In the genomic region with DNA sequence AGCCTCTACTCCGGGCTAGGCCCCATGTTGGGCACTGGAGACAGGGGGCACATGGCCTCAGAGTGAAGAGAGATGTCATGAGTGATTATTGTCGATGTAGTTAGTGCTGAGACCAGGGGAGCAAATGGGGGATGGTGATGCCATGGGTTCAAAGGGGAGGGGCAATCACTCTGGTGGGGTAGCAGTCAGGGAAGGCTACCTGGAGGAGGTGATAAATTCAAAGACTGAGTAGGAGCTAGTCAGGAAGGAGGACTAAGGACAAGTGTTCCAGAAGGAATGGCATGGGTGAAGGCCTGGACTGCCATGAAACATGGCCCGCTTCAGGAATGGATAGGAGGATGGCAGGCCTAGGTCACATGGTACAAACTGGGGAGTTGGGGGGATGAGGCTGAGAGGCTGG, we compare ENCODE assay signal across 2 cellular contexts.
TF ChIP-seq lines count a peak whose summit lies in the region.

No MANE protein-coding gene starts in this region.

TF ChIP-seq in A549, 52 proteins besides CTCF, POLR2A, EP300 and RAD21:
- TF ChIP-seq RFX5 (IDR thresholded peaks at IDR 0.05): no peak
- TF ChIP-seq TFCP2L1 (CRISPR knock-in tag; IDR thresholded peaks at IDR 0.05): no peak
- no peak for TF ChIP-seq CHD2 (IDR thresholded peaks at IDR 0.05; ENCODE audit: low read length, partially characterized antibody)
- peak; percentile 82 for TF ChIP-seq ZFP36 (IDR thresholded peaks at IDR 0.05; ENCODE audit: borderline replicate concordance, partially characterized antibody)
- TF ChIP-seq, protein P1, sequence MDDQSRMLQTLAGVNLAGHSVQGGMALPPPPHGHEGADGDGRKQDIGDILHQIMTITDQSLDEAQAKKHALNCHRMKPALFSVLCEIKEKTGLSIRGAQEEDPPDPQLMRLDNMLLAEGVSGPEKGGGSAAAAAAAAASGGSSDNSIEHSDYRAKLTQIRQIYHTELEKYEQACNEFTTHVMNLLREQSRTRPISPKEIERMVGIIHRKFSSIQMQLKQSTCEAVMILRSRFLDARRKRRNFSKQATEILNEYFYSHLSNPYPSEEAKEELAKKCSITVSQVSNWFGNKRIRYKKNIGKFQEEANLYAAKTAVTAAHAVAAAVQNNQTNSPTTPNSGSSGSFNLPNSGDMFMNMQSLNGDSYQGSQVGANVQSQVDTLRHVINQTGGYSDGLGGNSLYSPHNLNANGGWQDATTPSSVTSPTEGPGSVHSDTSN (IDR thresholded peaks at IDR 0.05): no peak
- TF ChIP-seq ZC3H11A (IDR thresholded peaks at IDR 0.05): no peak
- no peak for TF ChIP-seq PHF8 (IDR thresholded peaks at IDR 0.05; ENCODE audit: borderline replicate concordance, low read depth)

TF ChIP-seq in GM12878, 131 proteins besides CTCF, POLR2A, EP300 and RAD21:
- TF ChIP-seq SMARCA5 (IDR thresholded peaks at IDR 0.05) (0 out of 2 replicates have a peak, but pooled peaks have one; percentile 17), SMC3 (IDR thresholded peaks at IDR 0.05; ENCODE audit: borderline replicate concordance, low read length) (no peak)
